ENCODE assay signal across 11 cellular contexts in genomic region chrX:39144965-39145364, GRCh38.
DNase-seq lines count a peak whose midpoint lies in the region; ATAC-seq, FAIRE-seq and TF ChIP-seq lines count a peak whose summit lies in the region.
"Had no signal": no experiment of that assay in that cellular context is flagged by ENCODE, and none has a peak within 500 bp of the region (broad histone marks: within the 10 kb centered on the region; RNA-seq: fewer than 3 reads in every experiment).

No MANE protein-coding gene starts in this region.

- no peak for TF ChIP-seq CTCF in astrocyte (IDR thresholded peaks at IDR 0.05; ENCODE audit: insufficient read depth, low read depth, low read length)
- no peak for TF ChIP-seq CTCF in activated CD8-positive, alpha-beta T cell treated with anti-CD3 and anti-CD28 coated beads for 36 hours (IDR thresholded peaks at IDR 0.05)

- no peak for DNase-seq in GM12891 (ENCODE audit: insufficient read length, low spot score)
- no peak for DNase-seq in astrocyte (ENCODE audit: low read depth)
- DNase-seq in amniotic stem cell (lab: John Stamatoyannopoulos, UW): no peak
- no peak for DNase-seq in DMS79 treated with DMSO at 0.1 percent for 48 hours (lab: John Stamatoyannopoulos, UW)
- no peak for DNase-seq in H7
- no peak for DNase-seq in activated CD8-positive, alpha-beta T cell treated with anti-CD3 and anti-CD28 coated beads for 36 hours
- DNase-seq: activated CD4-positive, alpha-beta T cell treated with anti-CD3 and anti-CD28 coated beads for 36 hours; NCI-H1105 had no signal

- peak; percentile 65 for ATAC-seq in GM21576 (IDR thresholded peaks at IDR 0.05; ENCODE audit: unreplicated experiment)
- peak; percentile 71 for ATAC-seq in HG03432 (IDR thresholded peaks at IDR 0.05; ENCODE audit: unreplicated experiment)
- ATAC-seq in activated CD8-positive, alpha-beta T cell treated with anti-CD3 and anti-CD28 coated beads for 36 hours: no peak
- ATAC-seq: activated CD4-positive, alpha-beta T cell treated with anti-CD3 and anti-CD28 coated beads for 36 hours; Panc1 had no signal

- H3K9me3 Mint-ChIP-seq in astrocyte (ENCODE audit: unreplicated experiment): peaks cover 2% of the 10 kb centered on the region
- no peaks in the 10 kb centered on the region for H3K9me3 Mint-ChIP-seq in activated CD8-positive, alpha-beta T cell treated with anti-CD3 and anti-CD28 coated beads for 36 hours

- H3K4me3 ChIP-seq in astrocyte (ENCODE audit: insufficient read depth, low read depth, low read length) (no peak overlapping the region), H7 (ENCODE audit: insufficient read depth, low read depth, low read length) (no peak overlapping the region)

- H4K20me1 ChIP-seq in astrocyte (ENCODE audit: insufficient read depth, low read length): no peaks in the 10 kb centered on the region

- H3K4me1 Mint-ChIP-seq in astrocyte (ENCODE audit: low read depth, unreplicated experiment): peaks cover 2% of the 10 kb centered on the region
- H3K4me1 Mint-ChIP-seq in activated CD8-positive, alpha-beta T cell treated with anti-CD3 and anti-CD28 coated beads for 36 hours (ENCODE audit: low read depth): no peaks in the 10 kb centered on the region
- H3K4me1 Mint-ChIP-seq: activated CD4-positive, alpha-beta T cell treated with anti-CD3 and anti-CD28 coated beads for 36 hours had no signal

- peak; percentile 96 for FAIRE-seq in GM12891 (lab: Jason Lieb, UNC)
- FAIRE-seq in astrocyte (lab: Jason Lieb, UNC): peak; percentile 5

- no peak overlapping the region for H3K4me2 ChIP-seq in astrocyte (ENCODE audit: low read length)

- peaks cover 28% of the 10 kb centered on the region for H3K27me3 Mint-ChIP-seq in astrocyte (ENCODE audit: low read depth, unreplicated experiment)
- peaks cover 2% of the 10 kb centered on the region for H3K27me3 Mint-ChIP-seq in activated CD8-positive, alpha-beta T cell treated with anti-CD3 and anti-CD28 coated beads for 36 hours
- H3K27me3 Mint-ChIP-seq: activated CD4-positive, alpha-beta T cell treated with anti-CD3 and anti-CD28 coated beads for 36 hours had no signal

- intact Hi-C loops in activated CD8-positive, alpha-beta T cell treated with anti-CD3 and anti-CD28 coated beads for 36 hours (cut with micrococcal nuclease): no loop called here

- H3K36me3 ChIP-seq in astrocyte (ENCODE audit: insufficient read depth, low read length) (no peaks in the 10 kb centered on the region), H7 (replicated peaks; ENCODE audit: control insufficient read depth, insufficient read depth, low read length) (no peaks in the 10 kb centered on the region)

- no peaks in the 10 kb centered on the region for H3K36me3 Mint-ChIP-seq in astrocyte (ENCODE audit: low read depth, unreplicated experiment)
- H3K36me3 Mint-ChIP-seq in activated CD8-positive, alpha-beta T cell treated with anti-CD3 and anti-CD28 coated beads for 36 hours (ENCODE audit: low read depth): no peaks in the 10 kb centered on the region

- H2AFZ ChIP-seq in astrocyte (ENCODE audit: low read depth, low read length): no peak overlapping the region

- TF ChIP-seq POLR2A in GM12891 (IDR thresholded peaks at IDR 0.05; ENCODE audit: low read depth, low read length): no peak

- H3K27me3 ChIP-seq in astrocyte (ENCODE audit: insufficient read depth, low read length) (no peaks in the 10 kb centered on the region), H7 (ENCODE audit: control insufficient read depth, insufficient read depth, low read length) (no peaks in the 10 kb centered on the region)

- no peaks in the 10 kb centered on the region for H3K79me2 ChIP-seq in astrocyte (ENCODE audit: insufficient read depth, low read length)

- CTCF ChIA-PET in activated CD8-positive, alpha-beta T cell treated with anti-CD3 and anti-CD28 coated beads for 36 hours (lab: Charles Lee): no interaction called here

- H3K9me3 ChIP-seq in astrocyte (ENCODE audit: insufficient read depth, low read depth, low read length): no peaks in the 10 kb centered on the region

- no peak overlapping the region for H3K27ac Mint-ChIP-seq in astrocyte (ENCODE audit: unreplicated experiment)
- no peak overlapping the region for H3K27ac Mint-ChIP-seq in activated CD8-positive, alpha-beta T cell treated with anti-CD3 and anti-CD28 coated beads for 36 hours
- H3K27ac Mint-ChIP-seq: activated CD4-positive, alpha-beta T cell treated with anti-CD3 and anti-CD28 coated beads for 36 hours had no signal

- no peak overlapping the region for H3K4me3 Mint-ChIP-seq in astrocyte (ENCODE audit: unreplicated experiment)
- no peak overlapping the region for H3K4me3 Mint-ChIP-seq in activated CD8-positive, alpha-beta T cell treated with anti-CD3 and anti-CD28 coated beads for 36 hours
- H3K4me3 Mint-ChIP-seq: activated CD4-positive, alpha-beta T cell treated with anti-CD3 and anti-CD28 coated beads for 36 hours had no signal

- no peak overlapping the region for H3K9ac ChIP-seq in astrocyte (ENCODE audit: low read length)

- H3K27ac ChIP-seq in astrocyte (ENCODE audit: low read depth, low read length): no peak overlapping the region

- no peaks in the 10 kb centered on the region for H3K4me1 ChIP-seq in astrocyte (ENCODE audit: insufficient read depth, low read length)

- POLR2A ChIA-PET in activated CD8-positive, alpha-beta T cell treated with anti-CD3 and anti-CD28 coated beads for 36 hours (lab: Charles Lee): no interaction called here

TF ChIP-seq in GM12891, 5 proteins besides CTCF, POLR2A, EP300 and RAD21:
- TF ChIP-seq POU2F2 (IDR thresholded peaks at IDR 0.05; ENCODE audit: low read depth, low read length): no peak
- peak; percentile 68 for TF ChIP-seq SPI1 (IDR thresholded peaks at IDR 0.05; ENCODE audit: low read depth, low read length)
